Comparison of ENCODE assay signal across 2 cellular contexts in genomic region chr20:59044295-59044694, GRCh38.
TF ChIP-seq lines count a peak whose summit lies in the region.

No MANE protein-coding gene starts in this region.

TF ChIP-seq in SK-N-SH, 30 proteins besides CTCF, POLR2A, EP300 and RAD21 (continued from another document):
- TF ChIP-seq ZBTB33 (IDR thresholded peaks at IDR 0.05; ENCODE audit: borderline replicate concordance, low read depth), result no peak

TF ChIP-seq in SK-N-SH treated with all-trans-retinoic acid at 6 μM for 48 hours, 23 proteins besides CTCF, POLR2A, EP300 and RAD21 (continued from another document):
- TF ChIP-seq SNAI2 (CRISPR knock-in tag; IDR thresholded peaks at IDR 0.05) (no peak), TOX (CRISPR knock-in tag; IDR thresholded peaks at IDR 0.05; ENCODE audit: borderline replicate concordance) (no peak), PATZ1 (CRISPR knock-in tag; IDR thresholded peaks at IDR 0.05; ENCODE audit: borderline replicate concordance) (no peak), ZC3H10 (CRISPR knock-in tag; IDR thresholded peaks at IDR 0.05) (no peak), ZNF70 (CRISPR knock-in tag; IDR thresholded peaks at IDR 0.05) (no peak), ISL1 (CRISPR knock-in tag; IDR thresholded peaks at IDR 0.05) (no peak), ZNF8 (CRISPR knock-in tag; IDR thresholded peaks at IDR 0.05) (no peak), POU6F1 (CRISPR knock-in tag; IDR thresholded peaks at IDR 0.05; ENCODE audit: borderline replicate concordance, low read depth) (no peak), TCF4 (CRISPR knock-in tag; IDR thresholded peaks at IDR 0.05; ENCODE audit: borderline replicate concordance) (no peak), ZFP3 (CRISPR knock-in tag; IDR thresholded peaks at IDR 0.05) (no peak), ARNTL (CRISPR knock-in tag; IDR thresholded peaks at IDR 0.05; ENCODE audit: borderline replicate concordance, low read depth) (no peak)
- TF ChIP-seq, protein P1, sequence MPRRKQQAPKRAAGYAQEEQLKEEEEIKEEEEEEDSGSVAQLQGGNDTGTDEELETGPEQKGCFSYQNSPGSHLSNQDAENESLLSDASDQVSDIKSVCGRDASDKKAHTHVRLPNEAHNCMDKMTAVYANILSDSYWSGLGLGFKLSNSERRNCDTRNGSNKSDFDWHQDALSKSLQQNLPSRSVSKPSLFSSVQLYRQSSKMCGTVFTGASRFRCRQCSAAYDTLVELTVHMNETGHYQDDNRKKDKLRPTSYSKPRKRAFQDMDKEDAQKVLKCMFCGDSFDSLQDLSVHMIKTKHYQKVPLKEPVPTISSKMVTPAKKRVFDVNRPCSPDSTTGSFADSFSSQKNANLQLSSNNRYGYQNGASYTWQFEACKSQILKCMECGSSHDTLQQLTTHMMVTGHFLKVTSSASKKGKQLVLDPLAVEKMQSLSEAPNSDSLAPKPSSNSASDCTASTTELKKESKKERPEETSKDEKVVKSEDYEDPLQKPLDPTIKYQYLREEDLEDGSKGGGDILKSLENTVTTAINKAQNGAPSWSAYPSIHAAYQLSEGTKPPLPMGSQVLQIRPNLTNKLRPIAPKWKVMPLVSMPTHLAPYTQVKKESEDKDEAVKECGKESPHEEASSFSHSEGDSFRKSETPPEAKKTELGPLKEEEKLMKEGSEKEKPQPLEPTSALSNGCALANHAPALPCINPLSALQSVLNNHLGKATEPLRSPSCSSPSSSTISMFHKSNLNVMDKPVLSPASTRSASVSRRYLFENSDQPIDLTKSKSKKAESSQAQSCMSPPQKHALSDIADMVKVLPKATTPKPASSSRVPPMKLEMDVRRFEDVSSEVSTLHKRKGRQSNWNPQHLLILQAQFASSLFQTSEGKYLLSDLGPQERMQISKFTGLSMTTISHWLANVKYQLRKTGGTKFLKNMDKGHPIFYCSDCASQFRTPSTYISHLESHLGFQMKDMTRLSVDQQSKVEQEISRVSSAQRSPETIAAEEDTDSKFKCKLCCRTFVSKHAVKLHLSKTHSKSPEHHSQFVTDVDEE (CRISPR knock-in tag; IDR thresholded peaks at IDR 0.05), result no peak
- TF ChIP-seq, protein P2, sequence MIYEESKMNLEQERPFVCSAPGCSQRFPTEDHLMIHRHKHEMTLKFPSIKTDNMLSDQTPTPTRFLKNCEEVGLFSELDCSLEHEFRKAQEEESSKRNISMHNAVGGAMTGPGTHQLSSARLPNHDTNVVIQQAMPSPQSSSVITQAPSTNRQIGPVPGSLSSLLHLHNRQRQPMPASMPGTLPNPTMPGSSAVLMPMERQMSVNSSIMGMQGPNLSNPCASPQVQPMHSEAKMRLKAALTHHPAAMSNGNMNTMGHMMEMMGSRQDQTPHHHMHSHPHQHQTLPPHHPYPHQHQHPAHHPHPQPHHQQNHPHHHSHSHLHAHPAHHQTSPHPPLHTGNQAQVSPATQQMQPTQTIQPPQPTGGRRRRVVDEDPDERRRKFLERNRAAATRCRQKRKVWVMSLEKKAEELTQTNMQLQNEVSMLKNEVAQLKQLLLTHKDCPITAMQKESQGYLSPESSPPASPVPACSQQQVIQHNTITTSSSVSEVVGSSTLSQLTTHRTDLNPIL (CRISPR knock-in tag; IDR thresholded peaks at IDR 0.05; ENCODE audit: low read depth), result no peak
